Comparison of ENCODE assay signal across 8 cellular contexts in the genomic region with DNA sequence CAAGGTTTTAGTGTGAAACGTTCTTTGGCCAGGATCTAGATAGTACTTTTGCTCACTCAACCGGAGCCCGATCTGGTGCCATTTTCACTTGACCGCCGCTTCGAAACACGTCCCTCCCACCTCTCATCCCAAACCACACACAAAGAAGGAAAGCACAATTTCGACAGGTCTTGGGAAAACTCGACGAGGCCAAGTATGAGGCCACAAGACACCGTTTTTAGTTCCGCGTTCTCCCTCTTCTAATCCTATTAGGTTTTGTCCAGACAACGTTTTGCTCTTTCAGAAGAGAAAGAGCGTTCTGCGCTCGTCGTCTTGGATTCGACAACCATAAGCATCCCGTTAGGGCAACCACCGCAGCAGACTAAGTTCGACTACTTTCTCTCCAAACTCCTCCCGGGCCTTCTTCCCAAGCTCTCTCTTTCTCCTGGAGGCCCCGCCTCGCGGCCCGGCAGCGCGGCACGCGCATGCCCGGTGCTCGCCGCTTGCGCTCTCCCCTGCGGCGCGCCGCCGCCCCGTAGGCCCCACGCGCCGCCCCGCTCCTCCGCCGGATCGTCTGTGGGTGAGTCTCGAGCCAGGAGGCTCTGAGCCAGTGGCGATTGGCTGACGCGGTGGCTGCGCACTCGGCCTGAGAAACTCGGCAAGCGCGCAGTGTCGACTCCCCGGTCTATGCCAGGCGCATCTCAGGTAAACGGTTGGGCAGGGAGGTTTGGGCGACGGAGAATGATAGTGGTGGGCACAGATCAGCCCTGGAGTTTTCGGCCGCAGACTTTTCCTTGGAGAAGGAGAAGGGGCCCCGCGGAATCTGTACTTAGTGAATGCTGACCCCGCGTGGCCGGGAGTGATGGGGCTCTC. TPM values are rescaled to one million over a fixed set of nuclear protein-coding genes. Genes with fewer than 3 reads are reported as not detected.
DNase-seq lines count a peak whose midpoint lies in the region; ATAC-seq, FAIRE-seq and TF ChIP-seq lines count a peak whose summit lies in the region.

A gene with protein sequence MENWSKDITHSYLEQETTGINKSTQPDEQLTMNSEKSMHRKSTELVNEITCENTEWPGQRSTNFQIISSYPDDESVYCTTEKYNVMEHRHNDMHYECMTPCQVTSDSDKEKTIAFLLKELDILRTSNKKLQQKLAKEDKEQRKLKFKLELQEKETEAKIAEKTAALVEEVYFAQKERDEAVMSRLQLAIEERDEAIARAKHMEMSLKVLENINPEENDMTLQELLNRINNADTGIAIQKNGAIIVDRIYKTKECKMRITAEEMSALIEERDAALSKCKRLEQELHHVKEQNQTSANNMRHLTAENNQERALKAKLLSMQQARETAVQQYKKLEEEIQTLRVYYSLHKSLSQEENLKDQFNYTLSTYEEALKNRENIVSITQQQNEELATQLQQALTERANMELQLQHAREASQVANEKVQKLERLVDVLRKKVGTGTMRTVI (plus strand): TSS at position 517 of the 852 bp plus-strand sequence. CDS start 49,952 bp downstream, outside the sequence.

- no peaks in the 10 kb centered on the region for H3K36me3 Mint-ChIP-seq in T-cell

- CTCF ChIA-PET in T-cell (lab: Charles Lee), result no interaction called here

- H3K4me1 Mint-ChIP-seq in T-cell, result peaks cover 11 to 15% (median 15%) of the 10 kb centered on the region in 3 donors

- no peak within 1 kb of the TSS for H3K27ac Mint-ChIP-seq in T-cell

- ATAC-seq in T-cell (replicated peaks in 1 of 4) (peak in 3 of 4 experiments; percentile 37 to 44 (median 43)), GM19467 (IDR thresholded peaks at IDR 0.05; ENCODE audit: unreplicated experiment) (no peak)

- POLR2A ChIA-PET in T-cell (lab: Charles Lee), result no interaction called here

- H3K27me3 Mint-ChIP-seq in T-cell, result peaks cover 16 to 17% of the 10 kb centered on the region in 2 donors

- TF ChIP-seq CTCF in D721Med (IDR thresholded peaks at IDR 0.05; ENCODE audit: insufficient read depth, missing control alignments), result peak; percentile 31

- H3K4me3 Mint-ChIP-seq in T-cell, result peak within 1 kb of the TSS; percentile 52 to 71 (median 53)

- H3K9me3 Mint-ChIP-seq in T-cell, result peaks cover 0 to 6% (median 0%) of the 10 kb centered on the region in 3 donors

- no peak for FAIRE-seq in D721Med (lab: Jason Lieb, UNC)
- no peak for FAIRE-seq in GM19239 (lab: Jason Lieb, UNC)

- DNase-seq in D721Med (ENCODE audit: insufficient read length, low spot score) (peak; percentile 46), NCI-H1092 (lab: John Stamatoyannopoulos, UW) (peak; percentile 84), T-cell (peak in 2 of 34 experiments; percentile 2), ecto neural progenitor cell (ENCODE audit: low spot score) (peak; percentile 84), left kidney (ENCODE audit: low read depth, low spot score) (peak; percentile 96), GM19239 (ENCODE audit: insufficient read length, low spot score) (no peak)
- peak in 2 of 3 donors; percentile 1 to 5 for DNase-seq in stimulated activated CD4-positive, alpha-beta T cell treated with anti-CD3 and anti-CD28 coated beads, Interleukin-12 subunit alpha, Interleukin-12 subunit beta, amount 100 ng/mL, for 48 hours (ENCODE audit: low read depth in 2 of 3, low spot score in 1 of 3)

RNA-seq across cellular contexts. Expression of the gene that starts here (rescaled TPM):
- total RNA-seq in T-cell, result under 1 TPM in 4 of 5 donors, not detected in 1; 0.20 to 0.49 (median 0.29) TPM

Comparison
In these comparisons a context has a peak if more than half of its experiments do, and no peak if none do; other contexts are left out.
1. Peak in ATAC-seq in T-cell; RNA of the gene not detected or under 1 TPM.